In the genomic region with DNA sequence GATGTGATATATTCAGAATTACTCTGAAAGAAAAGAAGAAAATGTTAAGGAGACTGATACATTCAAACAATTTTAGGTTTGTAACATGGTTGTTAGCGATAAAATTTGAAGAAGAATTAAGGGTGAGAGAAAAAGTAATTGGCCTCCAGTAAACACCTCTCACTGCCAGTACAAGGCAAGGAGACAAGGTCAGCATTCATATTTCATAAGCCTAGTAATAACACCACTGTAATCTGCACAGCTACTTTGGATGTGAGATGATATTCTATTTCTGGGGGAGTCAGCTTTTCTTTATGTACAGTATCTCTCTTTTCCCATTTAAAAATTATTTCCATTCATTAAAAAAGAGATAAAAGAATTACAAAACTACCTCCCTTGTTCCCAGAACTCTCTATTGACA, we compare ENCODE assay signal across 27 cellular contexts.
"Had no signal": no experiment of that assay in that cellular context is flagged by ENCODE, and none has a peak within 500 bp of the region (broad histone marks: within the 10 kb centered on the region; RNA-seq: fewer than 3 reads in every experiment).

No MANE protein-coding gene starts in this region.

- H3K4me3 ChIP-seq: pancreas, prostate gland, right lobe of liver, sigmoid colon, suprapubic skin, testis, tibial artery, transverse colon, upper lobe of right lung, uterus had no signal

- H3K4me1 ChIP-seq: pancreas, prostate gland, right lobe of liver, sigmoid colon, suprapubic skin, testis, tibial artery, transverse colon, upper lobe of right lung, uterus had no signal

- H3K9me3 ChIP-seq: neutrophil, pancreas, prostate gland, right lobe of liver, sigmoid colon, suprapubic skin, testis, tibial artery, transverse colon, upper lobe of right lung, uterus had no signal

- ATAC-seq: naive thymus-derived CD8-positive, alpha-beta T cell; natural killer cell treated with Interleukin-12 subunit alpha and Interleukin-12 subunit beta and Interleukin-15 and Interleukin-18, amount 100 ng/mL, for 72 hours; pancreas; right lobe of liver; stimulated activated effector memory CD8-positive, alpha-beta T cell treated with anti-CD3 and anti-CD28 coated beads, Interleukin-12 subunit alpha, Interleukin-12 subunit beta, amount 100 ng/mL, for 72 hours; stimulated activated naive B cell treated with anti-CD40 and anti-IgM and Interleukin-4, amounts not matched to agents 10 μg/mL and 1 μg/mL and 100 μg/mL, for 72 hours; stimulated activated naive CD8-positive, alpha-beta T cell treated with anti-CD3 and anti-CD28 coated beads, Interleukin-15, amount 100 ng/mL, for 72 hours; stimulated activated naive CD8-positive, alpha-beta T cell treated with anti-CD3 and anti-CD28 coated beads, Interleukin-15, Interleukin-2, amounts not matched to agents 100 U/mL and 50 U/mL, for 24 hours; upper lobe of right lung had no signal

- H3K27me3 ChIP-seq: neutrophil, pancreas, right lobe of liver, sigmoid colon, suprapubic skin, testis, tibial artery, transverse colon, upper lobe of right lung, uterus had no signal

- H3K36me3 ChIP-seq: neutrophil, pancreas, prostate gland, right lobe of liver, sigmoid colon, suprapubic skin, tibial artery, transverse colon, upper lobe of right lung, uterus had no signal

- H3K27ac ChIP-seq: neutrophil, pancreas, prostate gland, right lobe of liver, sigmoid colon, suprapubic skin, testis, tibial artery, transverse colon, upper lobe of right lung, uterus had no signal

- DNase-seq: naive thymus-derived CD8-positive, alpha-beta T cell; nephron progenitor cell; nucleus accumbens; pancreas; retina; right cardiac atrium; right lobe of liver; sigmoid colon; small intestine; stimulated activated CD4-positive, alpha-beta T cell treated with anti-CD3 and anti-CD28 coated beads, Interleukin-15, amount 100 ng/mL, for 24 hours; stimulated activated CD4-positive, alpha-beta T cell treated with anti-CD3 and anti-CD28 coated beads, Interleukin-2, amount 100 ng/mL, for 24 hours; stimulated activated CD4-positive, alpha-beta T cell treated with anti-CD3 and anti-CD28 coated beads, Interleukin-2, amount 100 ng/mL, for 48 hours; stimulated activated CD4-positive, alpha-beta T cell treated with anti-CD3 and anti-CD28 coated beads, Interleukin-4, amount 100 ng/mL, for 24 hours; stimulated activated naive B cell treated with anti-CD40 and anti-IgM and Interleukin-4, amounts not matched to agents 10 μg/mL and 1 μg/mL and 100 μg/mL, for 72 hours; stimulated activated naive CD8-positive, alpha-beta T cell treated with anti-CD3 and anti-CD28 coated beads, Interleukin-15, amount 100 ng/mL, for 72 hours; stimulated activated naive CD8-positive, alpha-beta T cell treated with anti-CD3 and anti-CD28 coated beads, Interleukin-15, Interleukin-2, amounts not matched to agents 100 U/mL and 50 U/mL, for 24 hours; substantia nigra; testis; tibial artery; transverse colon; upper lobe of right lung; uterus had no signal
